Comparison of ENCODE assay signal across 1 cellular context in genomic region chr17:68398731-68399637, GRCh38.
TF ChIP-seq lines count a peak whose summit lies in the region.

No MANE protein-coding gene starts in this region.

TF ChIP-seq in HepG2, 621 proteins besides CTCF, POLR2A, EP300 and RAD21 (continued from another document and continues in another):
- TF ChIP-seq ATF3 (CRISPR knock-in tag; IDR thresholded peaks at IDR 0.05), result no peak
- peak; percentile 45; the same call in 1 of the 2 replicates for TF ChIP-seq CEBPG (CRISPR knock-in tag; IDR thresholded peaks at IDR 0.05)
- TF ChIP-seq ARHGAP35 (CRISPR knock-in tag; IDR thresholded peaks at IDR 0.05; ENCODE audit: borderline replicate concordance), result 0 out of 2 replicates have a peak, but pooled peaks have one; percentile 27
- peak; percentile 64 for TF ChIP-seq ZBTB25 (CRISPR knock-in tag; IDR thresholded peaks at IDR 0.05)
- TF ChIP-seq SIX4 (CRISPR knock-in tag; IDR thresholded peaks at IDR 0.05), result peak; percentile 81; the same call in 1 of the 2 replicates
- no peak for TF ChIP-seq SRSF1 (optimal IDR thresholded peaks at IDR 0.05; ENCODE audit: low read depth, low read length)
- no peak for TF ChIP-seq HNRNPUL1 (IDR thresholded peaks at IDR 0.05; ENCODE audit: low read depth, low read length)
- TF ChIP-seq CREB1 (IDR thresholded peaks at IDR 0.05), result no peak; the same call in 1 of the 2 replicates
- no peak for TF ChIP-seq CREB1 (CRISPR knock-in tag; IDR thresholded peaks at IDR 0.05)
- TF ChIP-seq POGK (CRISPR knock-in tag; conservative IDR thresholded peaks at IDR 0.05), result 0 out of 2 replicates have a peak, but pooled peaks have one; percentile 22
- no peak for TF ChIP-seq MXD1 (CRISPR knock-in tag; IDR thresholded peaks at IDR 0.05)
- no peak for TF ChIP-seq E2F5 (CRISPR knock-in tag; conservative IDR thresholded peaks at IDR 0.05)
- peak; percentile 86 for TF ChIP-seq ZNF124 (CRISPR knock-in tag; IDR thresholded peaks at IDR 0.05)
- no peak for TF ChIP-seq ZNF468 (CRISPR knock-in tag; IDR thresholded peaks at IDR 0.05)
- peak; percentile 54 for TF ChIP-seq YY1 (IDR thresholded peaks at IDR 0.05; ENCODE audit: insufficient read depth, insufficient replicate concordance, low read depth, low read length)
- TF ChIP-seq SRSF9 (IDR thresholded peaks at IDR 0.05; ENCODE audit: borderline replicate concordance, insufficient read depth, low read depth, low read length, poor library complexity, severe bottlenecking), result no peak
- TF ChIP-seq ZKSCAN8 (CRISPR knock-in tag; IDR thresholded peaks at IDR 0.05; ENCODE audit: borderline replicate concordance), result peak; percentile 81
- TF ChIP-seq CBX2 (IDR thresholded peaks at IDR 0.05; ENCODE audit: low read depth, low read length), result no peak
- no peak for TF ChIP-seq CBX2 (CRISPR knock-in tag; IDR thresholded peaks at IDR 0.05; ENCODE audit: low read depth)
- TF ChIP-seq THAP9 (CRISPR knock-in tag; IDR thresholded peaks at IDR 0.05; ENCODE audit: borderline replicate concordance), result peak; percentile 76; the same call in 1 of the 2 replicates
- no peak for TF ChIP-seq HDAC1 (CRISPR knock-in tag; IDR thresholded peaks at IDR 0.05)
- TF ChIP-seq NFYB (CRISPR knock-in tag; IDR thresholded peaks at IDR 0.05), result no peak
- peak; percentile 29; the same call in 1 of the 2 replicates for TF ChIP-seq IRF9 (CRISPR knock-in tag; IDR thresholded peaks at IDR 0.05; ENCODE audit: borderline replicate concordance)
- no peak for TF ChIP-seq DMAP1 (CRISPR knock-in tag; IDR thresholded peaks at IDR 0.05)
- 0 out of 2 replicates have a peak, but pooled peaks have one; percentile 67 for TF ChIP-seq ZNF567 (CRISPR knock-in tag; IDR thresholded peaks at IDR 0.05; ENCODE audit: borderline replicate concordance)
- 0 out of 2 replicates have a peak, but pooled peaks have one; percentile 46 for TF ChIP-seq SNAPC5 (CRISPR knock-in tag; IDR thresholded peaks at IDR 0.05; ENCODE audit: borderline replicate concordance)
- no peak for TF ChIP-seq HNF4G (IDR thresholded peaks at IDR 0.05; ENCODE audit: borderline replicate concordance, low read depth, low read length)
- peak; percentile 41; the same call in 1 of the 2 replicates for TF ChIP-seq HNF4G (CRISPR knock-in tag; IDR thresholded peaks at IDR 0.05; ENCODE audit: borderline replicate concordance, low read depth)
- TF ChIP-seq GATAD2A (CRISPR knock-in tag; IDR thresholded peaks at IDR 0.05), result peak; percentile 72
- no peak for TF ChIP-seq FOXP1 (IDR thresholded peaks at IDR 0.05)
- TF ChIP-seq FOXP1 (CRISPR knock-in tag; IDR thresholded peaks at IDR 0.05), result peak; percentile 72; the same call in 1 of the 2 replicates
- no peak for TF ChIP-seq ATRX (CRISPR knock-in tag; IDR thresholded peaks at IDR 0.05; ENCODE audit: borderline replicate concordance)
- TF ChIP-seq ZMYM2 (CRISPR knock-in tag; IDR thresholded peaks at IDR 0.05), result 0 out of 2 replicates have a peak, but pooled peaks have one; percentile 55
- TF ChIP-seq ZNF800 (CRISPR knock-in tag; IDR thresholded peaks at IDR 0.05), result peak; percentile 52; the same call in 1 of the 2 replicates
- TF ChIP-seq ZNF616 (CRISPR knock-in tag; IDR thresholded peaks at IDR 0.05; ENCODE audit: low read depth), result peak; percentile 47; the same call in 1 of the 2 replicates
- no peak for TF ChIP-seq ZFP37 (CRISPR knock-in tag; IDR thresholded peaks at IDR 0.05; ENCODE audit: borderline replicate concordance)
- peak; percentile 74; the same call in 1 of the 2 replicates for TF ChIP-seq HINFP (CRISPR knock-in tag; IDR thresholded peaks at IDR 0.05; ENCODE audit: low read depth)
- peak; percentile 82; the same call in 1 of the 2 replicates for TF ChIP-seq ELF3 (CRISPR knock-in tag; IDR thresholded peaks at IDR 0.05)
- no peak for TF ChIP-seq ZNF3 (CRISPR knock-in tag; IDR thresholded peaks at IDR 0.05)
- peak; percentile 72; the same call in 1 of the 2 replicates for TF ChIP-seq REPIN1 (CRISPR knock-in tag; IDR thresholded peaks at IDR 0.05; ENCODE audit: borderline replicate concordance, low read depth)
- peak; percentile 88; the same call in 1 of the 2 replicates for TF ChIP-seq ZFP90 (CRISPR knock-in tag; IDR thresholded peaks at IDR 0.05; ENCODE audit: borderline replicate concordance)
- TF ChIP-seq PBX2 (CRISPR knock-in tag; IDR thresholded peaks at IDR 0.05), result no peak; the same call in 1 of the 2 replicates
- 0 out of 2 replicates have a peak, but pooled peaks have one; percentile 50 for TF ChIP-seq ZNF430 (CRISPR knock-in tag; IDR thresholded peaks at IDR 0.05)
- TF ChIP-seq PHF20 (CRISPR knock-in tag; IDR thresholded peaks at IDR 0.05), result no peak
- no peak for TF ChIP-seq SKIL (CRISPR knock-in tag; IDR thresholded peaks at IDR 0.05; ENCODE audit: borderline replicate concordance)
- no peak for TF ChIP-seq MBNL3 (CRISPR knock-in tag; conservative IDR thresholded peaks at IDR 0.05)
- TF ChIP-seq HDAC2 (CRISPR knock-in tag; IDR thresholded peaks at IDR 0.05), result peak; percentile 73; the same call in 1 of the 2 replicates
- no peak for TF ChIP-seq ZFP82 (CRISPR knock-in tag; IDR thresholded peaks at IDR 0.05; ENCODE audit: borderline replicate concordance)
- 0 out of 2 replicates have a peak, but pooled peaks have one; percentile 49 for TF ChIP-seq ZNF510 (CRISPR knock-in tag; IDR thresholded peaks at IDR 0.05; ENCODE audit: low read depth)
- 0 out of 2 replicates have a peak, but pooled peaks have one; percentile 35 for TF ChIP-seq ZNF256 (CRISPR knock-in tag; conservative IDR thresholded peaks at IDR 0.05)
- no peak for TF ChIP-seq PCBP1 (IDR thresholded peaks at IDR 0.05; ENCODE audit: borderline replicate concordance, low read depth, low read length)
- TF ChIP-seq ZNF614 (CRISPR knock-in tag; IDR thresholded peaks at IDR 0.05; ENCODE audit: borderline replicate concordance), result peak; percentile 87
- TF ChIP-seq SALL1 (CRISPR knock-in tag; IDR thresholded peaks at IDR 0.05), result peak; percentile 81
